ENCODE assay signal across 19 cellular contexts in genomic region chr2:234300932-234301823, GRCh38.
DNase-seq lines count a peak whose midpoint lies in the region; ATAC-seq and TF ChIP-seq lines count a peak whose summit lies in the region.
"Had no signal": no experiment of that assay in that cellular context is flagged by ENCODE, and none has a peak within 500 bp of the region (broad histone marks: within the 10 kb centered on the region; RNA-seq: fewer than 3 reads in every experiment).

No MANE protein-coding gene starts in this region.

- H3K27me3 Mint-ChIP-seq in MCF 10A (ENCODE audit: insufficient read depth, unreplicated experiment) (no peaks in the 10 kb centered on the region), type B pancreatic cell (no peaks in the 10 kb centered on the region)
- no peaks in the 10 kb centered on the region for H3K27me3 Mint-ChIP-seq in activated naive CD8-positive, alpha-beta T cell treated with anti-CD3 and anti-CD28 coated beads, Interleukin-2, amount 50 U/mL, for 24 hours

- no peaks in the 10 kb centered on the region for H3K27me3 ChIP-seq in breast epithelium
- H3K27me3 ChIP-seq: pancreas, vagina had no signal

- POLR2A ChIA-PET in MCF 10A (lab: Yijun Ruan, JAX) = no interaction called here

- H3K36me3 ChIP-seq in breast epithelium = no peaks in the 10 kb centered on the region
- H3K36me3 ChIP-seq: pancreas, vagina had no signal

- no peak for ATAC-seq in activated naive CD8-positive, alpha-beta T cell treated with anti-CD3 and anti-CD28 coated beads, Interleukin-2, amount 50 U/mL, for 24 hours

- peaks cover 0 to 4% of the 10 kb centered on the region in 2 donors for H3K4me1 ChIP-seq in breast epithelium
- H3K4me1 ChIP-seq: pancreas, vagina had no signal

- H3K9me3 Mint-ChIP-seq in MCF 10A (ENCODE audit: unreplicated experiment) (no peaks in the 10 kb centered on the region), type B pancreatic cell (no peaks in the 10 kb centered on the region)
- H3K9me3 Mint-ChIP-seq in activated naive CD8-positive, alpha-beta T cell treated with anti-CD3 and anti-CD28 coated beads, Interleukin-2, amount 50 U/mL, for 24 hours = no peaks in the 10 kb centered on the region
- H3K9me3 Mint-ChIP-seq: endodermal cell had no signal

- no peak for TF ChIP-seq CTCF in breast epithelium (IDR thresholded peaks at IDR 0.05)
- no peak for TF ChIP-seq CTCF in MCF 10A (IDR thresholded peaks at IDR 0.05; ENCODE audit: unreplicated experiment)
- TF ChIP-seq CTCF in type B pancreatic cell (conservative IDR thresholded peaks at IDR 0.05) = no peak

- no peak for TF ChIP-seq POLR2A in breast epithelium (IDR thresholded peaks at IDR 0.05)

- no TSS peak for BruUV-seq in MCF 10A (replicated peaks; lab: Mats Ljungman, UMichigan)

- H3K4me1 Mint-ChIP-seq in MCF 10A (ENCODE audit: insufficient read depth, unreplicated experiment) (peaks cover 29% of the 10 kb centered on the region), type B pancreatic cell (ENCODE audit: unreplicated experiment) (peaks cover 32% of the 10 kb centered on the region)
- peaks cover 57% of the 10 kb centered on the region for H3K4me1 Mint-ChIP-seq in activated naive CD8-positive, alpha-beta T cell treated with anti-CD3 and anti-CD28 coated beads, Interleukin-2, amount 50 U/mL, for 24 hours

- H3K4me3 Mint-ChIP-seq in MCF 10A (ENCODE audit: unreplicated experiment) (no peak overlapping the region), type B pancreatic cell (no peak overlapping the region)
- no peak overlapping the region for H3K4me3 Mint-ChIP-seq in activated naive CD8-positive, alpha-beta T cell treated with anti-CD3 and anti-CD28 coated beads, Interleukin-2, amount 50 U/mL, for 24 hours
- H3K4me3 Mint-ChIP-seq: endodermal cell had no signal

- no peak overlapping the region for H3K4me3 ChIP-seq in breast epithelium
- H3K4me3 ChIP-seq: pancreas, vagina had no signal

- CTCF ChIA-PET in MCF 10A (lab: Yijun Ruan, JAX) = interaction anchor here (0.6 kb wide), 1 partner anchor 65 kb away, joined by 3 read pairs; no protein-coding TSS in a partner anchor

- H3K36me3 Mint-ChIP-seq in MCF 10A (ENCODE audit: insufficient read depth, unreplicated experiment) (no peaks in the 10 kb centered on the region), type B pancreatic cell (no peaks in the 10 kb centered on the region)
- peaks cover 3% of the 10 kb centered on the region for H3K36me3 Mint-ChIP-seq in activated naive CD8-positive, alpha-beta T cell treated with anti-CD3 and anti-CD28 coated beads, Interleukin-2, amount 50 U/mL, for 24 hours (ENCODE audit: low read depth)

- H3K27ac Mint-ChIP-seq in MCF 10A (ENCODE audit: low read depth, unreplicated experiment) = no peak overlapping the region
- H3K27ac Mint-ChIP-seq in activated naive CD8-positive, alpha-beta T cell treated with anti-CD3 and anti-CD28 coated beads, Interleukin-2, amount 50 U/mL, for 24 hours = peak overlapping the region; percentile 5
- peak overlapping the region; percentile 5 for H3K27ac Mint-ChIP-seq in type B pancreatic cell
- H3K27ac Mint-ChIP-seq: endodermal cell had no signal

- no peaks in the 10 kb centered on the region for H3K9me3 ChIP-seq in breast epithelium
- H3K9me3 ChIP-seq: pancreas, vagina had no signal

- DNase-seq in breast epithelium (ENCODE audit: low spot score in 2 of 2) = no peak
- no peak for DNase-seq in MCF 10A (ENCODE audit: unreplicated experiment)
- peak; percentile 71 for DNase-seq in NCI-H2227 treated with DMSO at 0.1 percent for 48 hours (lab: John Stamatoyannopoulos, UW)
- DNase-seq in activated naive CD8-positive, alpha-beta T cell treated with anti-CD3 and anti-CD28 coated beads, Interleukin-2, amount 50 U/mL, for 24 hours = no peak
- no peak for DNase-seq in type B pancreatic cell (ENCODE audit: extremely low spot score, unreplicated experiment)
- DNase-seq in cardiac septum (ENCODE audit: low spot score) = no peak
- no peak for DNase-seq in stimulated activated CD4-positive, alpha-beta T cell treated with anti-CD3 and anti-CD28 coated beads, Interleukin-1b, Interleukin-23, amount 100 ng/mL, for 48 hours
- DNase-seq in NK-92 (lab: John Stamatoyannopoulos, UW; ENCODE audit: unreplicated experiment) = no peak
- DNase-seq: activated T-cell treated with anti-CD3 and anti-CD28 coated beads for 4 hours; COR-L47; endodermal cell; KG1; NCI-H1048; NCI-H2081; NCI-H510A treated with DMSO at 0.1 percent for 48 hours; pancreas; SHP77 treated with DMSO at 0.1 percent for 48 hours; stimulated activated CD4-positive, alpha-beta T cell treated with anti-CD3 and anti-CD28 coated beads, Interleukin-2, amount 100 ng/mL, for 24 hours had no signal

- peak overlapping the region; percentile 14 to 67 for H3K27ac ChIP-seq in breast epithelium
- H3K27ac ChIP-seq: pancreas, vagina had no signal

- intact Hi-C loops in breast epithelium (cut with DNase I; ENCODE audit: low total_unique reads) (no loop called here), MCF 10A (cut with micrococcal nuclease) (no loop called here), cardiac septum (cut with DNase I) (no loop called here)
